In genomic region chr2:32735370-32735769, GRCh38 we compare ENCODE assay signal across 2 cellular contexts.
TF ChIP-seq lines count a peak whose summit lies in the region.

No MANE protein-coding gene starts in this region.

TF ChIP-seq in IMR-90, 13 proteins besides CTCF, POLR2A, EP300 and RAD21:
- TF ChIP-seq MAZ (IDR thresholded peaks at IDR 0.05; ENCODE audit: borderline replicate concordance, low read depth, low read length) (no peak), CEBPB (IDR thresholded peaks at IDR 0.05; ENCODE audit: low read depth, low read length) (peak; percentile 39; the same call in 1 of the 2 replicates)

TF ChIP-seq in SK-N-SH, 30 proteins besides CTCF, POLR2A, EP300 and RAD21:
- TF ChIP-seq GATA2 (CRISPR knock-in tag; IDR thresholded peaks at IDR 0.05) (peak; percentile 78), JUND (IDR thresholded peaks at IDR 0.05) (no peak)
